9 cellular contexts compared by ENCODE assay signal in the genomic region with DNA sequence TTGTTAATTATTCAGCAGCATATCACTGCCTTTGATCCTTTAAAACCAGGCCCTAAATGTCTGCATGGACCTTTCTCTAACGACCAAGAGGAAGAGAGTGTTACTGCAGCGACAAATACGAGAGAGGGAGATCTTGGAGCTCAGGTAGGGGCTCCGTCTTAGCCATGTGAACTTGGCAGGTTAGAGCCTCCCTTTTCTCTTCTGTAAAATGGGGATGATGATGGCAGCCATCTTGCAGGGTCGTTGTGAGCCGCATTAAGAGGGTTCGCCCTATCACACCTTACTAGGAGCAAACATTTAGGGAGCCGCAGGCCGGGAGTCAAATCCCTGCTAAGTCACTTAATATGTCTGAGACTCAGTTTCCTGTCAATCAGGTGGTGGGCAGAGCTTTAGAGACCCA. TPM values are rescaled to one million over a fixed set of nuclear protein-coding genes. Genes with fewer than 3 reads are reported as not detected.
DNase-seq lines count a peak whose midpoint lies in the region; ATAC-seq, FAIRE-seq and TF ChIP-seq lines count a peak whose summit lies in the region.
"Had no signal": no experiment of that assay in that cellular context is flagged by ENCODE, and none has a peak within 500 bp of the region (broad histone marks: within the 10 kb centered on the region; RNA-seq: fewer than 3 reads in every experiment).

No MANE protein-coding gene starts in this region.

- ATAC-seq in GM18511 (IDR thresholded peaks at IDR 0.05; ENCODE audit: unreplicated experiment): no peak
- no peak for ATAC-seq in HG03521 (IDR thresholded peaks at IDR 0.05; ENCODE audit: unreplicated experiment)

- DNase-seq in AG10803 (ENCODE audit: low read depth): no peak
- DNase-seq in SK-N-MC (ENCODE audit: low read depth, low spot score): no peak
- DNase-seq in epithelial cell of proximal tubule (ENCODE audit: low read depth): no peak
- no peak for DNase-seq in ovary
- no peak for DNase-seq in NCI-H187 (lab: John Stamatoyannopoulos, UW)
- no peak for DNase-seq in HTR-8/SVneo (ENCODE audit: insufficient read length, low spot score)
- DNase-seq: NCI-H69 had no signal

- peaks cover 12% of the 10 kb centered on the region for H3K36me3 ChIP-seq in SK-N-MC (ENCODE audit: insufficient read depth, low read length)
- no peaks in the 10 kb centered on the region for H3K36me3 ChIP-seq in ovary

- TF ChIP-seq EP300 in ovary (IDR thresholded peaks at IDR 0.05): no peak

- no peaks in the 10 kb centered on the region for H3K27me3 ChIP-seq in ovary

- no peak overlapping the region for H3K27ac ChIP-seq in SK-N-MC
- peak overlapping the region; percentile 83 to 93 for H3K27ac ChIP-seq in ovary

- TF ChIP-seq POLR2A in ovary (IDR thresholded peaks at IDR 0.05): no peak

- TF ChIP-seq CTCF in AG10803 (conservative IDR thresholded peaks at IDR 0.05; ENCODE audit: low read length): no peak
- no peak for TF ChIP-seq CTCF in epithelial cell of proximal tubule (conservative IDR thresholded peaks at IDR 0.05; ENCODE audit: low read depth, low read length)
- no peak for TF ChIP-seq CTCF in ovary (IDR thresholded peaks at IDR 0.05)

- WGBS in ovary, 3 donors: 7 to 39% (median 16%) methylated on average over 9 of the region's 9 CpGs

- intact Hi-C loops in ovary (cut with DNase I): no loop called here

- H3K9ac ChIP-seq in SK-N-MC (ENCODE audit: insufficient read length): no peak overlapping the region

- FAIRE-seq in HTR-8/SVneo (lab: Jason Lieb, UNC): no peak

- H3K4me3 ChIP-seq in AG10803 (ENCODE audit: low read length): peak overlapping the region; percentile 82
- H3K4me3 ChIP-seq in SK-N-MC: peak overlapping the region; percentile 81
- peak overlapping the region; percentile 54 for H3K4me3 ChIP-seq in epithelial cell of proximal tubule (ENCODE audit: low read depth, low read length)
- peak overlapping the region; percentile 71 for H3K4me3 ChIP-seq in ovary

- H3K9me3 ChIP-seq in SK-N-MC (ENCODE audit: low read depth, low read length): no peaks in the 10 kb centered on the region
- H3K9me3 ChIP-seq in ovary: no peaks in the 10 kb centered on the region

- peaks cover 25% of the 10 kb centered on the region for H3K4me1 ChIP-seq in ovary (ENCODE audit: insufficient read depth)

RNA-seq across cellular contexts. Expression of gene ENG, which starts 1.6 kb away (rescaled TPM):
- 5.0 and 10.6 TPM in 2 replicates for total RNA-seq in epithelial cell of proximal tubule
- total RNA-seq in ovary: 100 to 1,000 TPM in 5 of 7 donors, 10 to 100 TPM in 2; 59.7 to 298 (median 217) TPM
- polyA plus RNA-seq in ovary: 100 to 1,000 TPM in 1 of 2 donors, 10 to 100 TPM in 1; 54.7 to 191 TPM

RNA-seq across cellular contexts. Expression of gene AK1, which starts 24.6 kb away (rescaled TPM):
- total RNA-seq in epithelial cell of proximal tubule (48.1 and 58.3 TPM in 2 replicates), ovary (100 to 1,000 TPM in 6 of 7 donors, 10 to 100 TPM in 1; 30.9 to 174 (median 151) TPM)
- polyA plus RNA-seq in ovary: 10 to 100 TPM; 37.7 to 87.4 TPM

RNA-seq across cellular contexts. Expression of gene ST6GALNAC6, which starts 46.6 kb away (rescaled TPM):
- total RNA-seq in epithelial cell of proximal tubule: 23.5 and 25.8 TPM in 2 replicates
- total RNA-seq in ovary: 100 to 1,000 TPM in 5 of 7 donors, 10 to 100 TPM in 2; 58.5 to 141 (median 111) TPM
- 100 to 1,000 TPM in 1 of 2 donors, 10 to 100 TPM in 1; 52.5 to 145 TPM for polyA plus RNA-seq in ovary

RNA-seq across cellular contexts. Expression of gene FPGS, which starts 50.1 kb away (rescaled TPM):
- 104 and 132 TPM in 2 replicates for total RNA-seq in epithelial cell of proximal tubule
- 100 to 1,000 TPM; 111 to 209 (median 158) TPM for total RNA-seq in ovary
- polyA plus RNA-seq in ovary: 100 to 1,000 TPM in 1 of 2 donors, 10 to 100 TPM in 1; 18.9 to 108 TPM
